8 cellular contexts compared by ENCODE assay signal in the genomic region with DNA sequence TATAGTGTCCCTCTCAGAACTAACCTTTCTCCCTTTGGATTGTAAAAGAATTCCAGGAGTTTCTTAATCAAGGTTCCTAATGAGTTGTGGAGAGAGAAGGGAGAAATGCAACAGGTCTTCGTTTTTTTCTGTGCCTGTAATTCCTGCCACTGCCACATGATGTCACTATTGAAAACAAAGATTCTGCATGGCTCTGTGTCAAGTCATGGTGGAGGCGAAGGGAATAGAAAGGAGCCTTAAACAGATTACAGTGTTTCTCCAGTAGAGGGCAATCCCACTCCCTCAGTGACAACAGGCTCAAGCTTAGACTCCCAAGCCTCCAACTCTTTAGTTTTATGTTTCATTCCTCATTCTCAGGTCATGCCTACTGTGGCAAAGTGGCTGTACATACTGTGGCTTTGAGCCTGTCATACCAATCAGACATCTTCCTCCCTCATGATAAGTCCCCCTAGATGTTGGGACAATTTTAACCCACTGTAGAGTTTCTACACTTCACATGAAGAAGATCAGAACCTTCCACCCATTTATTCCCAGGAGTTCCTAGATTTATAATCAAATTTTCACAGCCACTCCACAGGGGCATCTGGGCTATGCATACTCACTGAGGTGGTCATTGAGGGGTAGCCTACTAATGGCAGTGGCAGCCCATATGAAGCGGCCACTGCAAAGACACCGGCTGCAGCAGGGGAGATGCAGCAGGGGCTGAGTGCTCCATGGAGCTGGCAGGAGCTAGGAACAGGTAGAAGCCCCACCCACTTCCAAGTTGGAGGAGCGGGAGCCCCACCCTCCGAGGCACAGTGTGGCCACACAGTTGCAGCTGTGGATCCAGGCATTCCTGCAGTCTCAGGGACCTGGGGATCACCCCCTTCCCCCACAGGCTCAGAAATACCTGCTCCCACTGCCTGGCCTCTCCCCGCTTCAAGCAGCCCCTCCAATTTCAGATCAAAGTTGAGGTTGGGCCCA.
DNase-seq lines count a peak whose midpoint lies in the region; ATAC-seq and TF ChIP-seq lines count a peak whose summit lies in the region.

No MANE protein-coding gene starts in this region.

- ATAC-seq in HG03103 (IDR thresholded peaks at IDR 0.05; ENCODE audit: low read depth, unreplicated experiment) (peak; percentile 90), SK-N-SH treated with all-trans-retinoic acid at 6 μM for 48 hours (peak; percentile 55; the same call in 1 of the 3 replicates), HG03280 (IDR thresholded peaks at IDR 0.05; ENCODE audit: unreplicated experiment) (no peak)

- peak; percentile 54 for DNase-seq in activated CD8-positive, alpha-beta memory T cell treated with anti-CD3 and anti-CD28 coated beads, Interleukin-2, amount 50 U/mL, for 48 hours
- DNase-seq in activated CD8-positive, alpha-beta memory T cell treated with anti-CD3 and anti-CD28 coated beads for 24 hours, result no peak
- DNase-seq in hepatic stellate cell (ENCODE audit: low spot score) (peak; percentile 41), OCI-M2 (lab: John Stamatoyannopoulos, UW; ENCODE audit: unreplicated experiment) (no peak), NCI-H524 treated with DMSO at 0.1 percent for 48 hours (lab: John Stamatoyannopoulos, UW) (no peak)

TF ChIP-seq in SK-N-SH treated with all-trans-retinoic acid at 6 μM for 48 hours, 23 proteins besides CTCF, POLR2A, EP300 and RAD21:
- no peak for TF ChIP-seq BACH2 (CRISPR knock-in tag; IDR thresholded peaks at IDR 0.05; ENCODE audit: borderline replicate concordance)

Comparison
In these comparisons a context has a peak if more than half of its experiments do, and no peak if none do; other contexts are left out.
1. DNase-seq: peak in activated CD8-positive, alpha-beta memory T cell treated with anti-CD3 and anti-CD28 coated beads, Interleukin-2, amount 50 U/mL, for 48 hours (single experiment) and hepatic stellate cell (single experiment); none in activated CD8-positive, alpha-beta memory T cell treated with anti-CD3 and anti-CD28 coated beads for 24 hours (single experiment), OCI-M2 (single experiment) and NCI-H524 treated with DMSO at 0.1 percent for 48 hours (single experiment).